ENCODE assay signal across 27 cellular contexts in the genomic region with DNA sequence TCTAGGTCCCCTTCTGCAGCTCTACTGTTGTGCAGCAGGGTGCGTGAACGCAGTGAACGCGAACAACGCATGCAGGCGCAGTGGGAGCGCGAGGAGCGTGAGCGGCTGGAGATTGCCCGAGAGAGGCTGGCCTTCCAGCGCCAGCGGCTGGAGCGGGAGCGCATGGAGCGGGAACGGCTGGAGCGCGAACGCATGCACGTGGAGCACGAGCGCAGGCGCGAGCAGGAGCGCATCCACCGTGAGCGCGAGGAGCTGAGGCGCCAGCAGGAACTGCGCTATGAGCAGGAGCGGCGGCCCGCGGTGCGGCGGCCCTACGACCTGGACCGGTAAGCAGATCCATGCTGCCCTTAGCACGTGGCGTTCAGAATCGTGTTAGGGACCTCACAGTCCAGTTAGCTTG.
"Had no signal": no experiment of that assay in that cellular context is flagged by ENCODE, and none has a peak within 500 bp of the region (broad histone marks: within the 10 kb centered on the region; RNA-seq: fewer than 3 reads in every experiment).

No MANE protein-coding gene starts in this region.

- H3K4me3 ChIP-seq: esophagus muscularis mucosa, heart right ventricle, left lung, ovary, prostate gland, sigmoid colon, suprapubic skin, tibial artery had no signal

- H3K27me3 ChIP-seq: brain microvascular endothelial cell, esophagus muscularis mucosa, foreskin keratinocyte, heart right ventricle, left lung, ovary, sigmoid colon, suprapubic skin, tibial artery had no signal

- H3K36me3 ChIP-seq: ovary had no signal

- H3K9me3 Mint-ChIP-seq: activated naive CD4-positive, alpha-beta T cell treated with anti-CD3 and anti-CD28 coated beads for 36 hours; activated naive CD8-positive, alpha-beta T cell treated with anti-CD3 and anti-CD28 coated beads, Interleukin-2, amount 10 ng/mL, durations not matched to agents 7 days and 5 days; activated T-helper 1 cell treated with anti-CD3 and anti-CD28 coated beads, Interleukin-12 subunit alpha, Interleukin-12 subunit beta, Interleukin-2, Interleukin-4 antibody, amounts not matched to agents 30 ng/mL and 10 ng/mL and 1 ng/mL, durations not matched to agents 14 hours and 24 hours and 36 hours; naive B cell; nephron progenitor cell had no signal

- H3K4me1 Mint-ChIP-seq: naive B cell, nephron progenitor cell had no signal

- H3K9me3 ChIP-seq: esophagus muscularis mucosa, heart right ventricle, left lung, ovary, prostate gland, sigmoid colon, suprapubic skin, tibial artery had no signal

- DNase-seq: activated CD4-positive, alpha-beta T cell treated with anti-CD3 and anti-CD28 coated beads for 4 hours; activated CD4-positive, alpha-beta T cell treated with anti-CD3 and anti-CD28 coated beads, Interleukin-2, amount 50 U/mL, for 4 hours; activated effector memory CD4-positive, alpha-beta T cell treated with anti-CD3 and anti-CD28 coated beads, Interleukin-2, amount 50 U/mL, for 16 hours; activated naive CD4-positive, alpha-beta T cell treated with anti-CD3 and anti-CD28 coated beads for 36 hours; activated naive CD8-positive, alpha-beta T cell treated with anti-CD3 and anti-CD28 coated beads, Interleukin-2, amount 10 ng/mL, durations not matched to agents 7 days and 5 days; activated T-cell treated with anti-CD3 and anti-CD28 coated beads for 4 hours; brain microvascular endothelial cell; foreskin keratinocyte; heart right ventricle; naive B cell; nephron progenitor cell; retina; sigmoid colon; small intestine; stimulated activated CD4-positive, alpha-beta T cell treated with anti-CD3 and anti-CD28 coated beads, Interleukin-1b, Interleukin-23, amount 100 ng/mL, for 48 hours; stimulated activated CD4-positive, alpha-beta T cell treated with anti-CD3 and anti-CD28 coated beads, Interleukin-4, amount 100 ng/mL, for 4 hours; stimulated activated CD8-positive, alpha-beta memory T cell treated with anti-CD3 and anti-CD28 coated beads, Interleukin-4, amount 100 ng/mL, for 48 hours; stimulated activated naive CD4-positive, alpha-beta T cell; T-helper 1 cell; tibial artery had no signal

- H3K4me1 ChIP-seq: esophagus muscularis mucosa, foreskin keratinocyte, heart right ventricle, left lung, prostate gland, sigmoid colon, suprapubic skin, tibial artery had no signal

- ATAC-seq: foreskin keratinocyte, left lung had no signal

- H3K27me3 Mint-ChIP-seq: activated naive CD8-positive, alpha-beta T cell treated with anti-CD3 and anti-CD28 coated beads, Interleukin-2, amount 10 ng/mL, durations not matched to agents 7 days and 5 days; naive B cell had no signal

- H3K27ac ChIP-seq: brain microvascular endothelial cell, esophagus muscularis mucosa, foreskin keratinocyte, heart right ventricle, left lung, ovary, prostate gland, sigmoid colon, suprapubic skin, tibial artery had no signal

- H3K4me3 Mint-ChIP-seq: activated naive CD4-positive, alpha-beta T cell treated with anti-CD3 and anti-CD28 coated beads for 36 hours; activated naive CD8-positive, alpha-beta T cell treated with anti-CD3 and anti-CD28 coated beads, Interleukin-2, amount 10 ng/mL, durations not matched to agents 7 days and 5 days; activated T-helper 1 cell treated with anti-CD3 and anti-CD28 coated beads, Interleukin-12 subunit alpha, Interleukin-12 subunit beta, Interleukin-2, Interleukin-4 antibody, amounts not matched to agents 30 ng/mL and 10 ng/mL and 1 ng/mL, durations not matched to agents 14 hours and 24 hours and 36 hours; naive B cell; nephron progenitor cell had no signal

- FAIRE-seq: astrocyte, small intestine had no signal

- H3K27ac Mint-ChIP-seq: activated naive CD4-positive, alpha-beta T cell treated with anti-CD3 and anti-CD28 coated beads for 36 hours; activated naive CD8-positive, alpha-beta T cell treated with anti-CD3 and anti-CD28 coated beads, Interleukin-2, amount 10 ng/mL, durations not matched to agents 7 days and 5 days; activated T-helper 1 cell treated with anti-CD3 and anti-CD28 coated beads, Interleukin-12 subunit alpha, Interleukin-12 subunit beta, Interleukin-2, Interleukin-4 antibody, amounts not matched to agents 30 ng/mL and 10 ng/mL and 1 ng/mL, durations not matched to agents 14 hours and 24 hours and 36 hours; nephron progenitor cell had no signal
